9 cellular contexts compared by ENCODE assay signal in genomic region chr6:89520730-89521129, GRCh38.
"Had no signal": no experiment of that assay in that cellular context is flagged by ENCODE, and none has a peak within 500 bp of the region (broad histone marks: within the 10 kb centered on the region; RNA-seq: fewer than 3 reads in every experiment).

No MANE protein-coding gene starts in this region.

- H3K9me3 ChIP-seq: HAP-1 had no signal

- ATAC-seq: GM23338, HCT116 had no signal

- H3K4me2 ChIP-seq: GM23338 had no signal

- H3K9me3 Mint-ChIP-seq: GM23338, H9, HFFc6 had no signal

- H3K4me3 Mint-ChIP-seq: GM23338, H9, HFFc6 had no signal

- H3K4me1 ChIP-seq: HAP-1 had no signal

- H2AFZ ChIP-seq: GM23248, GM23338 had no signal

- H3K4me3 ChIP-seq: GM23248, GM23338, HAP-1 had no signal

- DNase-seq: GM23248, GOT3, H7, H9, HCEC 1CT, HFFc6 had no signal

- H3K27ac Mint-ChIP-seq: GM23338, H9, HFFc6 had no signal

- H3K36me3 ChIP-seq: HAP-1 had no signal

- H3K4me1 Mint-ChIP-seq: GM23338, H9 had no signal

- H3K9ac ChIP-seq: GM23248 had no signal

- H3K27ac ChIP-seq: GM23248 had no signal
